ENCODE assay signal across 8 cellular contexts in the genomic region with DNA sequence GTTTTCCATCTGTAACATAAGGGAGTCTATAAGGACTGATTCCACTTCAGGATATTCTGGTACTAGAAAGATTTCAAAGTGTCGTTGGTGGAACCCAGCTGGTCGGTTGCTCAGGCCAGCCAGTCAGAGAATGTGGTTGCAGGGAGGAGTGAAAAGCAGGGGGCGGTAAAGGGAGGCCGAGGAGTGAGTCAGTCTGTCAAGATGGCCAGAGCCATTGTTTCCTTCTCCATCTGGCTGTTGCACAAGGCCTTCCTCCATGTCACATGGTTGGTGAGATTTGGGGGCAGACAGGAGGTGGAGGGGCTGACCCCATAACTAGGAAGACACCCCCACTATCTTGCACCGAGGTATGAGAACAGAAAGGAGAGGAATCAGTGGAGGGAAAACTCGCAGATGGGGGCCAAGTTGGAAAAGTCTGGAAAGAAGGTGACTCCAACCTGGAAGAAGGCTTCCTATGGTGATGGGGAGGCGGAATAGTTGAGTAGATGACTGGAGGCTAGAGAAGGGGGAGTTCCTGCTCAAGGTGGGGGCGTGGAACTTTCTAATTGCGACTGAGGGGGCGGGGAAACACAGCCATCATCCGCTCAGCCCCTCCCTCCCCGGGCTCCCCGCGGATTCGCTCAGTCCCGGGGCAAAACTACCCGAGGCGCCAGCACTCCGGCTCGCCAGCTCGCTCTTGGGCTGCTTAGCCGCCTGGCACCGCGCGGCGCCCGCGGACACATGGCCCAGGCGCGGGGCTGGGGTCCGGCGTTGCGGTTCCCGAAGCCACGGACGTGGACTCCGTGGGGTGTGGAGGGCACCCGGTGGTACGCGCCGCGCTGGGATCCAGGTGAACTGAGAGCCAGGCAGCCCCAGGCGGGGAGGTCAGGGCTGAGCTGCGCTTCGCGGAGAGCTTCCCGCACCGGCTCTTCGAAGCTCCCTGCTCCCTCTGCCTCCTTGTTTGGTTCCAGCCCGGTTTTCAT. TPM values are rescaled to one million over a fixed set of nuclear protein-coding genes. Genes with fewer than 3 reads are reported as not detected.
DNase-seq lines count a peak whose midpoint lies in the region; ATAC-seq lines count a peak whose summit lies in the region.

No MANE protein-coding gene starts in this region.

- ATAC-seq in T-helper 17 cell = peak; percentile 72
- no peak for ATAC-seq in HG03469 (IDR thresholded peaks at IDR 0.05; ENCODE audit: unreplicated experiment)

- H2BK12ac ChIP-seq in neuronal stem cell (ENCODE audit: low read length) = no peak overlapping the region

- no peak overlapping the region for H3K23ac ChIP-seq in neuronal stem cell (ENCODE audit: low read depth, low read length, poor library complexity)

- H3K9ac ChIP-seq in neuronal stem cell (ENCODE audit: low read depth, low read length, poor library complexity) = peak overlapping the region; percentile 51

- H3K9me3 Mint-ChIP-seq in activated T-cell treated with anti-CD3 and anti-CD28 coated beads, Interleukin-2, amount 50 U/mL, for 24 hours = no peaks in the 10 kb centered on the region

- H2AFZ ChIP-seq in neuronal stem cell (ENCODE audit: low read length) = peak overlapping the region; percentile 72

- WGBS in neuronal stem cell (ENCODE audit: extremely low coverage in 2 of 2, insufficient read length in 2 of 2, insufficient replicate concordance in 1 of 2), 2 donors = no CpG with 5 or more reads among the region's 50 CpGs

- peak; percentile 37 for DNase-seq in activated T-cell treated with anti-CD3 and anti-CD28 coated beads, Interleukin-2, amount 50 U/mL, for 24 hours
- no peak for DNase-seq in activated T-cell treated with anti-CD3 and anti-CD28 coated beads, Interleukin-2, amount 50 U/mL, for 1 hour
- no peak for DNase-seq in T-helper 17 cell
- peak; percentile 4 for DNase-seq in fibroblast of gingiva (ENCODE audit: low read depth)
- DNase-seq in neuronal stem cell (ENCODE audit: low spot score) = no peak
- no peak for DNase-seq in SIG-M5 (lab: John Stamatoyannopoulos, UW)
- DNase-seq in activated CD4-positive, CD25-positive, alpha-beta regulatory T cell treated with anti-CD3 and anti-CD28 coated beads, Interleukin-2, amount 50 U/mL, for 72 hours = no peak

- H3K36me3 ChIP-seq in neuronal stem cell (replicated peaks in 1 of 2; ENCODE audit: control insufficient read depth in 2 of 2, insufficient read depth in 2 of 2, low read length in 2 of 2) = no peaks in the 10 kb centered on the region

- H3K27me3 Mint-ChIP-seq in activated T-cell treated with anti-CD3 and anti-CD28 coated beads, Interleukin-2, amount 50 U/mL, for 24 hours = peaks cover 49% of the 10 kb centered on the region
- H3K27me3 Mint-ChIP-seq in T-helper 17 cell = peaks cover 9% of the 10 kb centered on the region

- H3K36me3 Mint-ChIP-seq in activated T-cell treated with anti-CD3 and anti-CD28 coated beads, Interleukin-2, amount 50 U/mL, for 24 hours (ENCODE audit: low read depth) = no peaks in the 10 kb centered on the region
- no peaks in the 10 kb centered on the region for H3K36me3 Mint-ChIP-seq in T-helper 17 cell (ENCODE audit: low read depth)

- no peak overlapping the region for H3K27ac ChIP-seq in neuronal stem cell (replicated peaks; ENCODE audit: low read length)

- no peak overlapping the region for H4K91ac ChIP-seq in neuronal stem cell (ENCODE audit: low read depth, low read length, poor library complexity)

- H2BK15ac ChIP-seq in neuronal stem cell (ENCODE audit: low read length) = no peak overlapping the region

- peak overlapping the region in 1 of 2 donors; percentile 75 for H3K4me3 ChIP-seq in neuronal stem cell (ENCODE audit: low read length in 2 of 2)

- H2AK5ac ChIP-seq in neuronal stem cell (ENCODE audit: low read depth, low read length) = no peak overlapping the region

- no peak overlapping the region for H2BK120ac ChIP-seq in neuronal stem cell (ENCODE audit: low read depth, low read length)

- H3K14ac ChIP-seq in neuronal stem cell (ENCODE audit: low read length) = no peak overlapping the region

- peaks cover 0 to 7% of the 10 kb centered on the region in 2 donors for H3K4me1 ChIP-seq in neuronal stem cell (ENCODE audit: control insufficient read depth in 2 of 2, insufficient read depth in 1 of 2, low read depth in 1 of 2, low read length in 2 of 2)

- no peak overlapping the region for H3K4ac ChIP-seq in neuronal stem cell (ENCODE audit: low read length)

- H3K27me3 ChIP-seq in neuronal stem cell (ENCODE audit: control insufficient read depth in 3 of 3, insufficient read depth in 3 of 3, low read depth in 1 of 3, low read length in 3 of 3) = peaks cover 0 to 12% (median 0%) of the 10 kb centered on the region in 3 experiments

- no peak overlapping the region for H2BK5ac ChIP-seq in neuronal stem cell (ENCODE audit: low read length)

- no peak overlapping the region for H3K27ac Mint-ChIP-seq in activated T-cell treated with anti-CD3 and anti-CD28 coated beads, Interleukin-2, amount 50 U/mL, for 24 hours
- no peak overlapping the region for H3K27ac Mint-ChIP-seq in T-helper 17 cell

- peak overlapping the region; percentile 52 for H3K4me2 ChIP-seq in neuronal stem cell (ENCODE audit: insufficient read depth, low read length, poor library complexity, severe bottlenecking)

- H3K9me3 ChIP-seq in T-helper 17 cell (ENCODE audit: control insufficient read depth, low read length, poor library complexity, severe bottlenecking) (no peaks in the 10 kb centered on the region), neuronal stem cell (replicated peaks in 1 of 2; ENCODE audit: control insufficient read depth in 2 of 2, insufficient read depth in 1 of 2, low read depth in 1 of 2, low read length in 2 of 2) (no peaks in the 10 kb centered on the region)

- H3K18ac ChIP-seq in neuronal stem cell (ENCODE audit: low read length) = peak overlapping the region; percentile 67

- H3K4me1 Mint-ChIP-seq in activated T-cell treated with anti-CD3 and anti-CD28 coated beads, Interleukin-2, amount 50 U/mL, for 24 hours (ENCODE audit: low read depth) = peaks cover 13% of the 10 kb centered on the region
- H3K4me1 Mint-ChIP-seq in T-helper 17 cell = peaks cover 11% of the 10 kb centered on the region

- no peak overlapping the region for H4K8ac ChIP-seq in neuronal stem cell (ENCODE audit: low read depth, low read length)

- H3K79me1 ChIP-seq in neuronal stem cell (ENCODE audit: low read depth, low read length) = no peaks in the 10 kb centered on the region

- peak overlapping the region; percentile 32 for H3K4me3 Mint-ChIP-seq in activated T-cell treated with anti-CD3 and anti-CD28 coated beads, Interleukin-2, amount 50 U/mL, for 24 hours
- peak overlapping the region; percentile 89 for H3K4me3 Mint-ChIP-seq in T-helper 17 cell

RNA-seq across cellular contexts. Expression of gene STARD8, which starts 38.5 kb away (rescaled TPM):
- total RNA-seq in T-helper 17 cell = 1 to 10 TPM in 1 of 2 donors, under 1 TPM in 1; 0.94 to 3.3 TPM
- polyA plus RNA-seq in neuronal stem cell (2013, experiment 1 of 2) = 0.70 TPM
- polyA plus RNA-seq in neuronal stem cell (2013, experiment 2 of 2) = 0.75 TPM

Comparison
In these comparisons a context has a peak if more than half of its experiments do, and no peak if none do; other contexts are left out.
1. DNase-seq: peak in activated T-cell treated with anti-CD3 and anti-CD28 coated beads, Interleukin-2, amount 50 U/mL, for 24 hours (single experiment) and fibroblast of gingiva (single experiment); none in activated T-cell treated with anti-CD3 and anti-CD28 coated beads, Interleukin-2, amount 50 U/mL, for 1 hour (single experiment), T-helper 17 cell (0 of 3), neuronal stem cell (single experiment), SIG-M5 (single experiment) and activated CD4-positive, CD25-positive, alpha-beta regulatory T cell treated with anti-CD3 and anti-CD28 coated beads, Interleukin-2, amount 50 U/mL, for 72 hours (single experiment).